In genomic region chr20:36676701-36677421, GRCh38 we compare ENCODE assay signal across 1 cellular context.
A peak's percentile ranks its signal among the peaks of the same experiment; 100 is the strongest.
TF ChIP-seq lines count a peak whose summit lies in the region.

No MANE protein-coding gene starts in this region.

TF ChIP-seq in WTC11, 78 proteins besides CTCF, POLR2A, EP300 and RAD21 (continued from another document):
- TF ChIP-seq ZNF423 (CRISPR knock-in tag; IDR thresholded peaks at IDR 0.05) (peak; percentile 82), ZNF425 (CRISPR knock-in tag; conservative IDR thresholded peaks at IDR 0.05) (no peak), ZNF416 (CRISPR knock-in tag; IDR thresholded peaks at IDR 0.05) (no peak), ZNF138 (CRISPR knock-in tag; conservative IDR thresholded peaks at IDR 0.05) (no peak), ARID4B (CRISPR knock-in tag; IDR thresholded peaks at IDR 0.05; ENCODE audit: borderline replicate concordance) (peak; percentile 72; the same call in 1 of the 2 replicates), GABPB1 (CRISPR knock-in tag; IDR thresholded peaks at IDR 0.05) (no peak), CREM (CRISPR knock-in tag; IDR thresholded peaks at IDR 0.05) (no peak), E2F4 (CRISPR knock-in tag; IDR thresholded peaks at IDR 0.05; ENCODE audit: borderline replicate concordance, low read depth) (no peak)
